9 cellular contexts compared by ENCODE assay signal in the genomic region with DNA sequence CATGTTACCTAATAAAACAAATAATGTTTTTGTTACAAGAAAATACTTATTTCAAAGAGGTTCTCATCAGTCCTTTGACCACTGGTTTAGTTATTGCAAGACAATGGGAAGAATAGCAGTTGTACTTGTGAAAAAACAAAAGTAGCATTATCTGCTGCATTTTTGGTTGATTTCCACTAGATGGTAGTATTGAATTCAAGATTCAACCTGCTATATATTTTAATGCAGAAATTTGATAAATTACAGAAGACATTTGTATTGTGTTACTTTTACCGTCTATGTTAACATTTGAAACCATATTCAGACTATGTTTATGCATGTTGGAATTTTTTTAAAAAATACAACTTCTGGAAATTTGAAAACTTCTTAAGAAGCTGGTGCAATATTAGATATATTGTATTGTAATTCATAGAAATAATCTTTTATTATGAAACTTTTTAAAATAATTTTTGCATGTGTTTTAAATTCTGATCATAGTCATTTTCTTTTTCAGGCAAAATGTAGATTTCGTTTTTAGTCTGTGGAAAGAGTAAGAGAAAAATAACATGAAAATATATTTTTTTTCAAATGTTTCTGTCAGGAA. TPM values are rescaled to one million over a fixed set of nuclear protein-coding genes. Genes with fewer than 3 reads are reported as not detected.
A peak's percentile ranks its signal among the peaks of the same experiment; 100 is the strongest.
DNase-seq lines count a peak whose midpoint lies in the region; ATAC-seq and TF ChIP-seq lines count a peak whose summit lies in the region.
"Had no signal": no experiment of that assay in that cellular context is flagged by ENCODE, and none has a peak within 500 bp of the region (broad histone marks: within the 10 kb centered on the region; RNA-seq: fewer than 3 reads in every experiment).

No MANE protein-coding gene starts in this region.

- no peak overlapping the region for H3K4me3 Mint-ChIP-seq in nephron
- H3K4me3 Mint-ChIP-seq: immature natural killer cell had no signal

- in situ Hi-C loops in G401 (cut with HindIII; ENCODE audit: low sequenced_read_pairs) (no loop called here), brain microvascular endothelial cell (cut with HindIII; ENCODE audit: low pct_ligation_motif_present, low sequenced_read_pairs) (loop anchor here (25.0 kb wide), 3 partner anchors 161 to 661 kb away; partner anchors contain the start of gene VEGFC)

- no peak overlapping the region for H3K27ac Mint-ChIP-seq in nephron
- H3K27ac Mint-ChIP-seq: immature natural killer cell had no signal

- H3K36me3 Mint-ChIP-seq in nephron (ENCODE audit: low read depth), result no peaks in the 10 kb centered on the region

- H3K27me3 ChIP-seq in KMS-11 (ENCODE audit: insufficient read depth, low read depth) (no peaks in the 10 kb centered on the region), brain microvascular endothelial cell (replicated peaks) (no peaks in the 10 kb centered on the region)

- no peak overlapping the region for H2AFZ ChIP-seq in KMS-11 (ENCODE audit: low read depth)

- ATAC-seq in GM21619 (IDR thresholded peaks at IDR 0.05; ENCODE audit: unreplicated experiment) (no peak), GM19351 (IDR thresholded peaks at IDR 0.05; ENCODE audit: unreplicated experiment) (no peak), Right ventricle myocardium inferior (no peak)

- no peak overlapping the region for H3K4me2 ChIP-seq in KMS-11

- no peaks in the 10 kb centered on the region for H3K36me3 ChIP-seq in KMS-11 (ENCODE audit: insufficient read depth)
- no peaks in the 10 kb centered on the region for H3K36me3 ChIP-seq in brain microvascular endothelial cell (replicated peaks)

- no peaks in the 10 kb centered on the region for H3K27me3 Mint-ChIP-seq in nephron (ENCODE audit: low read depth)

- DNase-seq in G401 (ENCODE audit: low spot score) (peak; percentile 26), brain microvascular endothelial cell (no peak), NCI-H187 treated with DMSO at 0.1 percent for 48 hours (lab: John Stamatoyannopoulos, UW) (no peak), Right ventricle myocardium inferior (ENCODE audit: missing footprints) (no peak)

- H3K4me3 ChIP-seq in KMS-11 (IDR thresholded peaks at IDR 0.05; ENCODE audit: insufficient read depth, low read depth, low read length) (no peak overlapping the region), brain microvascular endothelial cell (ENCODE audit: low read depth, low read length) (no peak overlapping the region)

- no peaks in the 10 kb centered on the region for H3K9me3 Mint-ChIP-seq in nephron
- H3K9me3 Mint-ChIP-seq: immature natural killer cell had no signal

- no peak overlapping the region for H3K27ac ChIP-seq in KMS-11
- H3K27ac ChIP-seq in brain microvascular endothelial cell, result no peak overlapping the region

- H3K4me1 Mint-ChIP-seq in nephron, result no peaks in the 10 kb centered on the region
- H3K4me1 Mint-ChIP-seq: immature natural killer cell had no signal

- peaks cover 7% of the 10 kb centered on the region for H3K4me1 ChIP-seq in KMS-11 (ENCODE audit: low read depth, poor library complexity, severe bottlenecking)

- intact Hi-C loops in Right ventricle myocardium inferior (cut with DNase I), result loop anchor here (5.0 kb wide), 1 partner anchor 416 kb away; the partner anchor contains the start of gene VEGFC

- no peaks in the 10 kb centered on the region for H4K20me1 ChIP-seq in KMS-11 (ENCODE audit: insufficient read depth)

- no peaks in the 10 kb centered on the region for H3K79me2 ChIP-seq in KMS-11 (ENCODE audit: insufficient read depth, low read depth)

- TF ChIP-seq CTCF in KMS-11 (conservative IDR thresholded peaks at IDR 0.05; ENCODE audit: low read depth, low read length) (peak; percentile 75), brain microvascular endothelial cell (IDR thresholded peaks at IDR 0.05; ENCODE audit: low read depth, low read length, missing control alignments) (peak; percentile 17), nephron (IDR thresholded peaks at IDR 0.05; ENCODE audit: unreplicated experiment in 3 of 3) (peak; percentile 58 to 71 (median 58))

- H3K9ac ChIP-seq in KMS-11, result no peak overlapping the region

RNA-seq across cellular contexts. Expression of gene SPCS3, which starts 56.4 kb away (rescaled TPM):
- 48.9 and 79.5 TPM in 2 replicates for total RNA-seq in G401 (2014; rRNA removed; shearing (Covaris generic))
- 87.9 TPM for total RNA-seq in Right ventricle myocardium inferior

Comparison
In these comparisons a context has a peak if more than half of its experiments do, and no peak if none do; other contexts are left out.
1. CTCF ChIP-seq: peak in every context shown above with its lines; median percentile 75 in KMS-11; 58 in nephron; 17 in brain microvascular endothelial cell.